ENCODE assay signal across 10 cellular contexts in genomic region chr11:45859661-45860140, GRCh38. TPM values are rescaled to one million over a fixed set of nuclear protein-coding genes. Genes with fewer than 3 reads are reported as not detected.
DNase-seq lines count a peak whose midpoint lies in the region; ATAC-seq, FAIRE-seq and TF ChIP-seq lines count a peak whose summit lies in the region.
"Had no signal": no experiment of that assay in that cellular context is flagged by ENCODE, and none has a peak within 500 bp of the region (broad histone marks: within the 10 kb centered on the region; RNA-seq: fewer than 3 reads in every experiment).

No MANE protein-coding gene starts in this region.

- TF ChIP-seq RAD21 in liver (IDR thresholded peaks at IDR 0.05) (peak; percentile 48 to 61), HepG2 (CRISPR knock-in tag; IDR thresholded peaks at IDR 0.05) (no peak)

- H3K4me2 ChIP-seq in HepG2 (ENCODE audit: low read depth, low read length): no peak overlapping the region
- H3K4me2 ChIP-seq: PC-9 had no signal

- TF ChIP-seq CTCF in liver (IDR thresholded peaks at IDR 0.05; ENCODE audit: low read depth, low read length, missing input control) (no peak), HepG2 (CRISPR knock-in tag; IDR thresholded peaks at IDR 0.05) (no peak), upper lobe of left lung (IDR thresholded peaks at IDR 0.05) (no peak)

- no peak overlapping the region for H3K4me3 ChIP-seq in liver (ENCODE audit: low read depth in 1 of 3, low read length in 3 of 3)
- H3K4me3 ChIP-seq in HepG2 (replicated peaks in 1 of 3; ENCODE audit: insufficient read depth in 1 of 3, low read depth in 2 of 3, low read length in 3 of 3): no peak overlapping the region
- no peak overlapping the region for H3K4me3 ChIP-seq in upper lobe of left lung
- H3K4me3 ChIP-seq: PC-9 had no signal

- no peak for FAIRE-seq in HepG2 (lab: Jason Lieb, UNC)

- H3K36me3 Mint-ChIP-seq in activated CD8-positive, alpha-beta T cell treated with anti-CD3 and anti-CD28 coated beads, Interleukin-2, amount 10 ng/mL, durations not matched to agents 7 days and 5 days (ENCODE audit: low read depth): peaks cover 39% of the 10 kb centered on the region

- H3K9ac ChIP-seq in liver (ENCODE audit: low read depth in 1 of 2, low read length in 2 of 2): no peak overlapping the region
- H3K9ac ChIP-seq in HepG2 (ENCODE audit: insufficient read depth, low read depth, low read length): no peak overlapping the region

- no peak overlapping the region for H3K4me3 Mint-ChIP-seq in activated CD8-positive, alpha-beta T cell treated with anti-CD3 and anti-CD28 coated beads, Interleukin-2, amount 10 ng/mL, durations not matched to agents 7 days and 5 days
- H3K4me3 Mint-ChIP-seq: B cell had no signal

- POLR2A ChIA-PET in HepG2 (lab: Yijun Ruan, JAX): no interaction called here
- POLR2A ChIA-PET in activated CD8-positive, alpha-beta T cell treated with anti-CD3 and anti-CD28 coated beads, Interleukin-2, amount 10 ng/mL, durations not matched to agents 7 days and 5 days (lab: Charles Lee): interaction anchor here (1.1 kb wide), 1 partner anchor 9 kb away, joined by 3 read pairs; no protein-coding TSS in a partner anchor

- H3K9me3 Mint-ChIP-seq in activated CD8-positive, alpha-beta T cell treated with anti-CD3 and anti-CD28 coated beads, Interleukin-2, amount 10 ng/mL, durations not matched to agents 7 days and 5 days (ENCODE audit: insufficient read depth): no peaks in the 10 kb centered on the region

- no peaks in the 10 kb centered on the region for H3K4me1 Mint-ChIP-seq in activated CD8-positive, alpha-beta T cell treated with anti-CD3 and anti-CD28 coated beads, Interleukin-2, amount 10 ng/mL, durations not matched to agents 7 days and 5 days (ENCODE audit: low read depth)
- H3K4me1 Mint-ChIP-seq: B cell had no signal

- CTCF ChIA-PET in HepG2 (lab: Yijun Ruan, JAX; ENCODE audit: low intra/inter-chr PET ratio, low total read pairs): no interaction called here
- CTCF ChIA-PET in activated CD8-positive, alpha-beta T cell treated with anti-CD3 and anti-CD28 coated beads, Interleukin-2, amount 10 ng/mL, durations not matched to agents 7 days and 5 days (lab: Charles Lee): interaction anchor here (1.4 kb wide), 1 partner anchor 88 kb away, joined by 4 read pairs; no protein-coding TSS in a partner anchor

- in situ Hi-C loops in HepG2 (cut with HindIII; ENCODE audit: extremely low pct_ligation_motif_present, low pct_unique_long_range_greater_than_20kb): no loop called here

- H3K79me2 ChIP-seq in HepG2 (ENCODE audit: insufficient read depth, low read length): no peaks in the 10 kb centered on the region

- intact Hi-C loops in HepG2 (cut with micrococcal nuclease; ENCODE audit: unreplicated experiment): no loop called here

- H4K20me1 ChIP-seq in HepG2 (ENCODE audit: insufficient read depth, low read length): 0 out of 2 replicates have a peak, but pooled peaks cover 4% of the 10 kb centered on the region

- peaks cover 9 to 74% (median 54%) of the 10 kb centered on the region in 4 donors for H3K36me3 ChIP-seq in liver (ENCODE audit: control insufficient read depth in 4 of 4, insufficient read depth in 3 of 4, low read depth in 1 of 4, low read length in 3 of 4)
- H3K36me3 ChIP-seq in HepG2 (replicated peaks in 1 of 2; ENCODE audit: control insufficient read depth in 1 of 2, insufficient read depth in 2 of 2, low read length in 2 of 2): peaks cover 23 to 85% of the 10 kb centered on the region in 2 experiments
- H3K36me3 ChIP-seq in upper lobe of left lung: peaks cover 33 to 81% (median 49%) of the 10 kb centered on the region in 4 donors

- TF ChIP-seq POLR2A in HepG2 (IDR thresholded peaks at IDR 0.05; ENCODE audit: insufficient read depth in 1 of 2, low read depth in 2 of 2, low read length in 2 of 2) (no peak), upper lobe of left lung (IDR thresholded peaks at IDR 0.05) (peak in 2 of 4 donors; percentile 21 to 41)

- H3K9me3 ChIP-seq in liver (ENCODE audit: control insufficient read depth in 4 of 4, low read length in 3 of 4) (no peaks in the 10 kb centered on the region), HepG2 (ENCODE audit: low read length) (no peaks in the 10 kb centered on the region), upper lobe of left lung (no peaks in the 10 kb centered on the region)

- DNase-seq in HepG2 (ENCODE audit: low spot score) (no peak), dermis blood vessel endothelial cell (peak; percentile 90), lung microvascular endothelial cell (ENCODE audit: low read depth in 2 of 2) (peak; percentile 84 to 91), upper lobe of left lung (peak; percentile 93 to 95), T-helper 1 cell (no peak)
- no peak for DNase-seq in activated CD8-positive, alpha-beta T cell treated with anti-CD3 and anti-CD28 coated beads, Interleukin-2, amount 10 ng/mL, durations not matched to agents 7 days and 5 days
- no peak for DNase-seq in NK-92 treated with Interleukin-12 subunit alpha and Interleukin-12 subunit beta, amount 100 ng/mL, for 24 hours (lab: John Stamatoyannopoulos, UW)

- H3K27ac ChIP-seq in liver (ENCODE audit: low read depth in 1 of 2, low read length in 2 of 2) (peak overlapping the region; percentile 19 to 42), HepG2 (ENCODE audit: extremely low read length, insufficient read depth, low read length) (no peak overlapping the region), upper lobe of left lung (peak overlapping the region; percentile 77 to 85 (median 79))
- H3K27ac ChIP-seq: PC-9 had no signal

- H3K27ac Mint-ChIP-seq in activated CD8-positive, alpha-beta T cell treated with anti-CD3 and anti-CD28 coated beads, Interleukin-2, amount 10 ng/mL, durations not matched to agents 7 days and 5 days: no peak overlapping the region
- H3K27ac Mint-ChIP-seq: B cell had no signal

- 23% methylated on average over 12 of the region's 12 CpGs for WGBS in liver
- WGBS in HepG2 (ENCODE audit: low lambda C conversion rate): 95% methylated on average over 9 of the region's 12 CpGs
- 18 to 35% methylated on average over 10 of the region's 12 CpGs for WGBS in upper lobe of left lung, 2 donors

- BruUV-seq in HepG2 (replicated peaks; lab: Mats Ljungman, UMichigan): no TSS peak

- TF ChIP-seq EP300 in HepG2 (IDR thresholded peaks at IDR 0.05; ENCODE audit: low read depth in 2 of 2, low read length in 2 of 2): no peak
- no peak for TF ChIP-seq EP300 in HepG2 (CRISPR knock-in tag; IDR thresholded peaks at IDR 0.05; ENCODE audit: borderline replicate concordance)
- peak in 2 of 4 donors; percentile 67 to 95 for TF ChIP-seq EP300 in upper lobe of left lung (IDR thresholded peaks at IDR 0.05)

- no peak overlapping the region for H2AFZ ChIP-seq in HepG2 (ENCODE audit: low read length)
- H2AFZ ChIP-seq: PC-9 had no signal

- no peaks in the 10 kb centered on the region for H3K27me3 Mint-ChIP-seq in activated CD8-positive, alpha-beta T cell treated with anti-CD3 and anti-CD28 coated beads, Interleukin-2, amount 10 ng/mL, durations not matched to agents 7 days and 5 days (ENCODE audit: low read depth)
- H3K27me3 Mint-ChIP-seq: B cell had no signal

- ATAC-seq in HepG2 (no peak), upper lobe of left lung (ENCODE audit: low FRiP score in 2 of 2) (peak; percentile 83 to 92)
- no peak for ATAC-seq in activated CD8-positive, alpha-beta T cell treated with anti-CD3 and anti-CD28 coated beads, Interleukin-2, amount 10 ng/mL, durations not matched to agents 7 days and 5 days

- H3K27me3 ChIP-seq in liver (ENCODE audit: control insufficient read depth in 4 of 4, insufficient read depth in 4 of 4, low read length in 3 of 4) (no peaks in the 10 kb centered on the region), HepG2 (ENCODE audit: control insufficient read depth in 1 of 2, insufficient read depth in 2 of 2, low read length in 2 of 2) (no peaks in the 10 kb centered on the region), upper lobe of left lung (no peaks in the 10 kb centered on the region)

- H3K4me1 ChIP-seq in liver (ENCODE audit: control insufficient read depth in 4 of 4, insufficient read depth in 4 of 4, low read length in 3 of 4): peaks cover 19 to 61% (median 55%) of the 10 kb centered on the region in 4 donors
- no peaks in the 10 kb centered on the region for H3K4me1 ChIP-seq in HepG2 (ENCODE audit: insufficient read depth, low read length)
- H3K4me1 ChIP-seq in upper lobe of left lung: peaks cover 44 to 61% (median 51%) of the 10 kb centered on the region in 4 donors

RNA-seq across cellular contexts. Expression of gene CRY2, which starts 12.4 kb away (rescaled TPM):
- 10 to 100 TPM; 16.7 to 72.9 TPM for total RNA-seq in liver
- polyA plus RNA-seq in liver: 10 to 100 TPM; 18.2 to 47.9 TPM
- 8.8 and 12.2 TPM in 2 replicates for total RNA-seq in HepG2 (2016; rRNA removed; fragmentation: Illumina TruSeq; extraction: Trizol)
- 8.5 and 9.2 TPM in 2 replicates for total RNA-seq in HepG2 (2016; cell fraction: cytosol; rRNA removed; fragmentation: Illumina TruSeq; extraction: Trizol; ENCODE audit: low read depth)
- total RNA-seq in HepG2 (2016; cell fraction: insoluble cytoplasmic fraction; rRNA removed; fragmentation: Illumina TruSeq; extraction: Trizol): 7.8 and 11.7 TPM in 2 replicates
- total RNA-seq in HepG2 (2016; cell fraction: membrane; rRNA removed; fragmentation: Illumina TruSeq; extraction: Trizol): 7.7 and 7.9 TPM in 2 replicates
- 14.4 and 18.4 TPM in 2 replicates for total RNA-seq in HepG2 (2016; cell fraction: nucleus; rRNA removed; fragmentation: Illumina TruSeq; extraction: Trizol)
- polyA plus RNA-seq in HepG2 (2011; rRNA removed): 10.0 and 10.1 TPM in 2 replicates
- polyA plus RNA-seq in HepG2 (2011; cell fraction: cytosol; rRNA removed): 4.5 and 4.8 TPM in 2 replicates
- 42.1 and 49.3 TPM in 2 replicates for polyA plus RNA-seq in HepG2 (2011; cell fraction: nucleus; rRNA removed)
- 8.4 and 8.8 TPM in 2 replicates for polyA plus RNA-seq in HepG2 (2012)
- polyA plus RNA-seq in HepG2 (2016; cell fraction: cytosol; fragmentation: Illumina TruSeq; extraction: Trizol; ENCODE audit: low read depth): 0.70 and 0.83 TPM in 2 replicates
- polyA plus RNA-seq in HepG2 (2016; cell fraction: insoluble cytoplasmic fraction; fragmentation: Illumina TruSeq; extraction: Trizol; ENCODE audit: low read depth): 6.0 and 7.6 TPM in 2 replicates
- 1.9 and 2.1 TPM in 2 replicates for polyA plus RNA-seq in HepG2 (2016; cell fraction: membrane; fragmentation: Illumina TruSeq; extraction: Trizol; ENCODE audit: low read depth)
- polyA plus RNA-seq in HepG2 (2016; cell fraction: nucleus; fragmentation: Illumina TruSeq; extraction: Trizol; ENCODE audit: insufficient read depth, low read depth): 27.9 and 28.8 TPM in 2 replicates
- polyA minus RNA-seq in HepG2 (2011; rRNA and poly(A)+ RNA removed; ENCODE audit: low replicate concordance): 28.6 and 30.6 TPM in 2 replicates
- 7.2 and 7.8 TPM in 2 replicates for polyA minus RNA-seq in HepG2 (2011; cell fraction: cytosol; rRNA and poly(A)+ RNA removed)
- polyA minus RNA-seq in HepG2 (2011; cell fraction: nucleus; rRNA and poly(A)+ RNA removed): 25.4 and 26.0 TPM in 2 replicates
- 8.2 and 11.6 TPM in 2 replicates for total RNA-seq in dermis blood vessel endothelial cell
- total RNA-seq in lung microvascular endothelial cell: 4.4 and 7.1 TPM in 2 replicates
- total RNA-seq in upper lobe of left lung: 100 to 1,000 TPM in 1 of 6 donors, 10 to 100 TPM in 5; 51.1 to 103 (median 63.2) TPM
- total RNA-seq in activated CD8-positive, alpha-beta T cell treated with anti-CD3 and anti-CD28 coated beads, Interleukin-2, amount 10 ng/mL, durations not matched to agents 7 days and 5 days: 10 to 100 TPM; 24.4 to 28.1 TPM

RNA-seq across cellular contexts. Expression of gene MAPK8IP1, which starts 25.8 kb away (rescaled TPM):
- total RNA-seq in liver: 1 to 10 TPM in 1 of 2 donors, under 1 TPM in 1; 0.89 to 1.8 TPM
- 1 to 10 TPM in 1 of 2 donors, under 1 TPM in 1; 0.78 to 2.7 TPM for polyA plus RNA-seq in liver
- total RNA-seq in HepG2 (2016; rRNA removed; fragmentation: Illumina TruSeq; extraction: Trizol): 3.0 and 4.2 TPM in 2 replicates
- 1.8 and 1.9 TPM in 2 replicates for total RNA-seq in HepG2 (2016; cell fraction: cytosol; rRNA removed; fragmentation: Illumina TruSeq; extraction: Trizol; ENCODE audit: low read depth)
- total RNA-seq in HepG2 (2016; cell fraction: insoluble cytoplasmic fraction; rRNA removed; fragmentation: Illumina TruSeq; extraction: Trizol): 4.1 and 4.2 TPM in 2 replicates
- 4.9 and 5.4 TPM in 2 replicates for total RNA-seq in HepG2 (2016; cell fraction: membrane; rRNA removed; fragmentation: Illumina TruSeq; extraction: Trizol)
- 2.2 and 2.8 TPM in 2 replicates for total RNA-seq in HepG2 (2016; cell fraction: nucleus; rRNA removed; fragmentation: Illumina TruSeq; extraction: Trizol)
- 2.2 and 3.1 TPM in 2 replicates for polyA plus RNA-seq in HepG2 (2011; rRNA removed)
- polyA plus RNA-seq in HepG2 (2011; cell fraction: cytosol; rRNA removed): 2.2 and 3.1 TPM in 2 replicates
- 5.3 and 6.8 TPM in 2 replicates for polyA plus RNA-seq in HepG2 (2011; cell fraction: nucleus; rRNA removed)
- polyA plus RNA-seq in HepG2 (2012): 1.2 and 1.9 TPM in 2 replicates
- polyA plus RNA-seq in HepG2 (2016; cell fraction: cytosol; fragmentation: Illumina TruSeq; extraction: Trizol; ENCODE audit: low read depth): 2.5 and 2.9 TPM in 2 replicates
- 4.7 and 5.0 TPM in 2 replicates for polyA plus RNA-seq in HepG2 (2016; cell fraction: insoluble cytoplasmic fraction; fragmentation: Illumina TruSeq; extraction: Trizol; ENCODE audit: low read depth)
- polyA plus RNA-seq in HepG2 (2016; cell fraction: membrane; fragmentation: Illumina TruSeq; extraction: Trizol; ENCODE audit: low read depth): 5.4 and 6.2 TPM in 2 replicates
- polyA plus RNA-seq in HepG2 (2016; cell fraction: nucleus; fragmentation: Illumina TruSeq; extraction: Trizol; ENCODE audit: insufficient read depth, low read depth): 5.6 and 7.4 TPM in 2 replicates
- polyA minus RNA-seq in HepG2 (2011; rRNA and poly(A)+ RNA removed; ENCODE audit: low replicate concordance): 1.2 and 6.3 TPM in 2 replicates
- polyA minus RNA-seq in HepG2 (2011; cell fraction: cytosol; rRNA and poly(A)+ RNA removed): 2.4 TPM in 2 replicates
- polyA minus RNA-seq in HepG2 (2011; cell fraction: nucleus; rRNA and poly(A)+ RNA removed): 1.2 TPM in 2 replicates
- total RNA-seq in dermis blood vessel endothelial cell: 2.2 and 3.1 TPM in 2 replicates
- total RNA-seq in lung microvascular endothelial cell: 0.99 and 1.7 TPM in 2 replicates
- 10 to 100 TPM in 1 of 6 donors, 1 to 10 TPM in 5; 2.1 to 16.0 (median 8.7) TPM for total RNA-seq in upper lobe of left lung
- total RNA-seq in activated CD8-positive, alpha-beta T cell treated with anti-CD3 and anti-CD28 coated beads, Interleukin-2, amount 10 ng/mL, durations not matched to agents 7 days and 5 days: 1 to 10 TPM in 1 of 2 experiments, under 1 TPM in 1; 0.95 to 1.3 TPM

RNA-seq across cellular contexts. Expression of gene FREY1, which starts 47.4 kb away (rescaled TPM):
- total RNA-seq in liver (1 to 10 TPM in 1 of 2 donors, under 1 TPM in 1; 0.75 to 2.1 TPM), HepG2 (2016; rRNA removed; fragmentation: Illumina TruSeq; extraction: Trizol) (0.73 TPM in 1 of 2 replicates, not detected in the other), dermis blood vessel endothelial cell (0.70 and 0.85 TPM in 2 replicates), lung microvascular endothelial cell (0.44 and 0.99 TPM in 2 replicates), upper lobe of left lung (1 to 10 TPM in 3 of 6 donors, under 1 TPM in 1, not detected in 2; 0.60 to 3.2 (median 1.7) TPM)
- polyA plus RNA-seq in liver (under 1 TPM in 1 of 2 donors, not detected in 1; 0.18 TPM), HepG2 (2011; rRNA removed) (0.22 and 0.44 TPM in 2 replicates)
- not detected in 2 replicates for total RNA-seq in HepG2 (2016; cell fraction: cytosol; rRNA removed; fragmentation: Illumina TruSeq; extraction: Trizol; ENCODE audit: low read depth)
- 0.27 and 0.52 TPM in 2 replicates for total RNA-seq in HepG2 (2016; cell fraction: insoluble cytoplasmic fraction; rRNA removed; fragmentation: Illumina TruSeq; extraction: Trizol)
- not detected in 2 replicates for total RNA-seq in HepG2 (2016; cell fraction: membrane; rRNA removed; fragmentation: Illumina TruSeq; extraction: Trizol)
- total RNA-seq in HepG2 (2016; cell fraction: nucleus; rRNA removed; fragmentation: Illumina TruSeq; extraction: Trizol): 1.3 TPM in 1 of 2 replicates, not detected in the other
- polyA plus RNA-seq in HepG2 (2011; cell fraction: cytosol; rRNA removed): not detected in 2 replicates
- polyA plus RNA-seq in HepG2 (2011; cell fraction: nucleus; rRNA removed): 2.4 and 5.3 TPM in 2 replicates
- 0.27 TPM in 1 of 2 replicates, not detected in the other for polyA plus RNA-seq in HepG2 (2012)
- not detected in 2 replicates for polyA plus RNA-seq in HepG2 (2016; cell fraction: cytosol; fragmentation: Illumina TruSeq; extraction: Trizol; ENCODE audit: low read depth)
- polyA plus RNA-seq in HepG2 (2016; cell fraction: insoluble cytoplasmic fraction; fragmentation: Illumina TruSeq; extraction: Trizol; ENCODE audit: low read depth): not detected in 2 replicates
- not detected in 2 replicates for polyA plus RNA-seq in HepG2 (2016; cell fraction: membrane; fragmentation: Illumina TruSeq; extraction: Trizol; ENCODE audit: low read depth)
- polyA plus RNA-seq in HepG2 (2016; cell fraction: nucleus; fragmentation: Illumina TruSeq; extraction: Trizol; ENCODE audit: insufficient read depth, low read depth): not detected in 2 replicates
- polyA minus RNA-seq in HepG2 (2011; rRNA and poly(A)+ RNA removed; ENCODE audit: low replicate concordance): 4.0 and 13.4 TPM in 2 replicates
- not detected in 2 replicates for polyA minus RNA-seq in HepG2 (2011; cell fraction: cytosol; rRNA and poly(A)+ RNA removed)
- 7.2 and 7.8 TPM in 2 replicates for polyA minus RNA-seq in HepG2 (2011; cell fraction: nucleus; rRNA and poly(A)+ RNA removed)
- 1 to 10 TPM; 2.1 TPM for total RNA-seq in activated CD8-positive, alpha-beta T cell treated with anti-CD3 and anti-CD28 coated beads, Interleukin-2, amount 10 ng/mL, durations not matched to agents 7 days and 5 days

RNA-seq across cellular contexts. Expression of gene SLC35C1, which starts 54.8 kb away (rescaled TPM):
- 10 to 100 TPM in 1 of 2 donors, 1 to 10 TPM in 1; 2.5 to 36.5 TPM for total RNA-seq in liver
- polyA plus RNA-seq in liver: 10 to 100 TPM; 55.8 to 82.0 TPM
- 6.1 and 7.0 TPM in 2 replicates for total RNA-seq in HepG2 (2016; rRNA removed; fragmentation: Illumina TruSeq; extraction: Trizol)
- total RNA-seq in HepG2 (2016; cell fraction: cytosol; rRNA removed; fragmentation: Illumina TruSeq; extraction: Trizol; ENCODE audit: low read depth): 2.8 and 3.3 TPM in 2 replicates
- 5.8 and 7.5 TPM in 2 replicates for total RNA-seq in HepG2 (2016; cell fraction: insoluble cytoplasmic fraction; rRNA removed; fragmentation: Illumina TruSeq; extraction: Trizol)
- 9.9 and 10.1 TPM in 2 replicates for total RNA-seq in HepG2 (2016; cell fraction: membrane; rRNA removed; fragmentation: Illumina TruSeq; extraction: Trizol)
- 8.9 and 10.1 TPM in 2 replicates for total RNA-seq in HepG2 (2016; cell fraction: nucleus; rRNA removed; fragmentation: Illumina TruSeq; extraction: Trizol)
- polyA plus RNA-seq in HepG2 (2011; rRNA removed): 2.6 and 2.9 TPM in 2 replicates
- polyA plus RNA-seq in HepG2 (2011; cell fraction: cytosol; rRNA removed): 1.8 and 3.3 TPM in 2 replicates
- polyA plus RNA-seq in HepG2 (2011; cell fraction: nucleus; rRNA removed): 5.3 and 6.1 TPM in 2 replicates
- polyA plus RNA-seq in HepG2 (2012): 5.5 and 7.2 TPM in 2 replicates
- polyA plus RNA-seq in HepG2 (2016; cell fraction: cytosol; fragmentation: Illumina TruSeq; extraction: Trizol; ENCODE audit: low read depth): 4.4 and 5.2 TPM in 2 replicates
- polyA plus RNA-seq in HepG2 (2016; cell fraction: insoluble cytoplasmic fraction; fragmentation: Illumina TruSeq; extraction: Trizol; ENCODE audit: low read depth): 8.6 and 9.4 TPM in 2 replicates
- 10.8 and 11.1 TPM in 2 replicates for polyA plus RNA-seq in HepG2 (2016; cell fraction: membrane; fragmentation: Illumina TruSeq; extraction: Trizol; ENCODE audit: low read depth)
- polyA plus RNA-seq in HepG2 (2016; cell fraction: nucleus; fragmentation: Illumina TruSeq; extraction: Trizol; ENCODE audit: insufficient read depth, low read depth): 11.8 and 12.4 TPM in 2 replicates
- 22.9 and 26.1 TPM in 2 replicates for polyA minus RNA-seq in HepG2 (2011; rRNA and poly(A)+ RNA removed; ENCODE audit: low replicate concordance)
- polyA minus RNA-seq in HepG2 (2011; cell fraction: cytosol; rRNA and poly(A)+ RNA removed): 6.5 and 8.0 TPM in 2 replicates
- 3.4 and 5.5 TPM in 2 replicates for polyA minus RNA-seq in HepG2 (2011; cell fraction: nucleus; rRNA and poly(A)+ RNA removed)
- total RNA-seq in dermis blood vessel endothelial cell: 4.8 and 14.2 TPM in 2 replicates
- total RNA-seq in lung microvascular endothelial cell: 6.3 and 7.7 TPM in 2 replicates
- 10 to 100 TPM; 18.3 to 50.9 (median 24.0) TPM for total RNA-seq in upper lobe of left lung
- 10 to 100 TPM; 21.8 to 23.5 TPM for total RNA-seq in activated CD8-positive, alpha-beta T cell treated with anti-CD3 and anti-CD28 coated beads, Interleukin-2, amount 10 ng/mL, durations not matched to agents 7 days and 5 days

RNA-seq across cellular contexts. Expression of gene PEX16, which starts 58.0 kb away (rescaled TPM):
- total RNA-seq in liver (10 to 100 TPM; 18.8 to 26.1 TPM), HepG2 (2016; rRNA removed; fragmentation: Illumina TruSeq; extraction: Trizol) (18.6 and 21.8 TPM in 2 replicates), dermis blood vessel endothelial cell (28.9 and 33.4 TPM in 2 replicates), lung microvascular endothelial cell (31.4 and 32.9 TPM in 2 replicates), upper lobe of left lung (10 to 100 TPM; 22.9 to 43.0 (median 32.6) TPM)
- polyA plus RNA-seq in liver (10 to 100 TPM; 33.5 to 41.2 TPM), HepG2 (2011; rRNA removed) (12.5 and 16.8 TPM in 2 replicates)
- 11.4 and 13.9 TPM in 2 replicates for total RNA-seq in HepG2 (2016; cell fraction: cytosol; rRNA removed; fragmentation: Illumina TruSeq; extraction: Trizol; ENCODE audit: low read depth)
- total RNA-seq in HepG2 (2016; cell fraction: insoluble cytoplasmic fraction; rRNA removed; fragmentation: Illumina TruSeq; extraction: Trizol): 14.6 and 24.3 TPM in 2 replicates
- 18.4 and 20.4 TPM in 2 replicates for total RNA-seq in HepG2 (2016; cell fraction: membrane; rRNA removed; fragmentation: Illumina TruSeq; extraction: Trizol)
- total RNA-seq in HepG2 (2016; cell fraction: nucleus; rRNA removed; fragmentation: Illumina TruSeq; extraction: Trizol): 20.1 and 24.1 TPM in 2 replicates
- 13.7 and 17.1 TPM in 2 replicates for polyA plus RNA-seq in HepG2 (2011; cell fraction: cytosol; rRNA removed)
- 47.3 and 52.6 TPM in 2 replicates for polyA plus RNA-seq in HepG2 (2011; cell fraction: nucleus; rRNA removed)
- 10.4 and 13.1 TPM in 2 replicates for polyA plus RNA-seq in HepG2 (2012)
- 9.0 and 11.2 TPM in 2 replicates for polyA plus RNA-seq in HepG2 (2016; cell fraction: cytosol; fragmentation: Illumina TruSeq; extraction: Trizol; ENCODE audit: low read depth)
- polyA plus RNA-seq in HepG2 (2016; cell fraction: insoluble cytoplasmic fraction; fragmentation: Illumina TruSeq; extraction: Trizol; ENCODE audit: low read depth): 13.3 and 13.5 TPM in 2 replicates
- polyA plus RNA-seq in HepG2 (2016; cell fraction: membrane; fragmentation: Illumina TruSeq; extraction: Trizol; ENCODE audit: low read depth): 10.8 and 13.0 TPM in 2 replicates
- 34.9 and 44.4 TPM in 2 replicates for polyA plus RNA-seq in HepG2 (2016; cell fraction: nucleus; fragmentation: Illumina TruSeq; extraction: Trizol; ENCODE audit: insufficient read depth, low read depth)
- polyA minus RNA-seq in HepG2 (2011; rRNA and poly(A)+ RNA removed; ENCODE audit: low replicate concordance): 19.0 and 26.5 TPM in 2 replicates
- 7.1 and 8.4 TPM in 2 replicates for polyA minus RNA-seq in HepG2 (2011; cell fraction: cytosol; rRNA and poly(A)+ RNA removed)
- polyA minus RNA-seq in HepG2 (2011; cell fraction: nucleus; rRNA and poly(A)+ RNA removed): 19.3 and 22.0 TPM in 2 replicates
- 10 to 100 TPM; 50.0 to 54.6 TPM for total RNA-seq in activated CD8-positive, alpha-beta T cell treated with anti-CD3 and anti-CD28 coated beads, Interleukin-2, amount 10 ng/mL, durations not matched to agents 7 days and 5 days

Comparison
In these comparisons a context has a peak if more than half of its experiments do, and no peak if none do; other contexts are left out.
1. ATAC-seq: peak in upper lobe of left lung (2 of 2); none in HepG2 (single experiment) and activated CD8-positive, alpha-beta T cell treated with anti-CD3 and anti-CD28 coated beads, Interleukin-2, amount 10 ng/mL, durations not matched to agents 7 days and 5 days (single experiment).
2. DNase-seq: peak in dermis blood vessel endothelial cell (single experiment), lung microvascular endothelial cell (2 of 2) and upper lobe of left lung (2 of 2); none in HepG2 (single experiment), activated CD8-positive, alpha-beta T cell treated with anti-CD3 and anti-CD28 coated beads, Interleukin-2, amount 10 ng/mL, durations not matched to agents 7 days and 5 days (single experiment), NK-92 treated with Interleukin-12 subunit alpha and Interleukin-12 subunit beta, amount 100 ng/mL, for 24 hours (single experiment) and T-helper 1 cell (0 of 5).